In genomic region chr5:142078706-142079105, GRCh38 we compare ENCODE assay signal across 12 cellular contexts.
"Had no signal": no experiment of that assay in that cellular context is flagged by ENCODE, and none has a peak within 500 bp of the region (broad histone marks: within the 10 kb centered on the region; RNA-seq: fewer than 3 reads in every experiment).

No MANE protein-coding gene starts in this region.

- DNase-seq: Karpas-422, KG1, MG63, NCI-H187, NCI-H2029, NCI-H2171, NCI-H226, NCI-H510A, SHP77 had no signal

- H3K9me3 ChIP-seq: MG63, SK-N-SH had no signal

- H3K9ac ChIP-seq: SK-N-SH had no signal

- H3K4me3 ChIP-seq: MG63 had no signal

- H3K36me3 ChIP-seq: MG63 had no signal

- H3K27ac ChIP-seq: HL-60, RWPE1 had no signal

- H3K4me2 ChIP-seq: SK-N-SH had no signal
